ENCODE assay signal across 28 cellular contexts in genomic region chr7:158732483-158733219, GRCh38. TPM values are rescaled to one million over a fixed set of nuclear protein-coding genes. Genes with fewer than 3 reads are reported as not detected.
DNase-seq lines count a peak whose midpoint lies in the region; ATAC-seq, FAIRE-seq and TF ChIP-seq lines count a peak whose summit lies in the region.
"Had no signal": no experiment of that assay in that cellular context is flagged by ENCODE, and none has a peak within 500 bp of the region (broad histone marks: within the 10 kb centered on the region; RNA-seq: fewer than 3 reads in every experiment).

No MANE protein-coding gene starts in this region.

- H3K4me1 ChIP-seq in DOHH2 (ENCODE audit: control insufficient read depth, low read length) (no peaks in the 10 kb centered on the region), Loucy (ENCODE audit: insufficient read depth, low read length, poor library complexity, severe bottlenecking) (no peaks in the 10 kb centered on the region), esophagus squamous epithelium (peaks cover 0 to 4% (median 0%) of the 10 kb centered on the region in 3 donors), uterus (no peaks in the 10 kb centered on the region)
- H3K4me1 ChIP-seq: ascending aorta, suprapubic skin had no signal

- H4K20me1 ChIP-seq in DOHH2 (ENCODE audit: control insufficient read depth, insufficient read depth, low read depth, low read length) (no peaks in the 10 kb centered on the region), Loucy (ENCODE audit: insufficient read depth, low read length, poor library complexity, severe bottlenecking) (no peaks in the 10 kb centered on the region)
- H4K20me1 ChIP-seq: BLaER1 treated with 17β-estradiol and CSF1 and Interleukin-3, amounts not matched to agents 10 nM and 100 nM had no signal

- no peak overlapping the region for H2AFZ ChIP-seq in Loucy (ENCODE audit: low read length)

- H3K4me2 ChIP-seq in DOHH2 (ENCODE audit: low read length) (no peak overlapping the region), Loucy (ENCODE audit: low read depth, low read length, poor library complexity, severe bottlenecking) (no peak overlapping the region)
- H3K4me2 ChIP-seq: BLaER1 treated with 17β-estradiol and CSF1 and Interleukin-3, amounts not matched to agents 10 nM and 100 nM had no signal

- ATAC-seq in natural killer cell treated with Interleukin-12 subunit alpha and Interleukin-12 subunit beta and Interleukin-15 and Interleukin-18, amount 100 ng/mL, for 72 hours: peak; percentile 69 to 74
- ATAC-seq: activated CD4-positive, alpha-beta T cell treated with anti-CD3 and anti-CD28 coated beads for 36 hours; activated T-helper 17 cell treated with anti-CD3 and anti-CD28 coated beads, Interleukin-2, amount 50 U/mL, for 72 hours; HCT116; Panc1; stimulated activated effector memory CD8-positive, alpha-beta T cell treated with anti-CD3 and anti-CD28 coated beads, Interleukin-12 subunit alpha, Interleukin-12 subunit beta, amount 100 ng/mL, for 72 hours had no signal

- 86% methylated on average over 10 of the region's 10 CpGs for WGBS in esophagus squamous epithelium, 2 donors

- no peaks in the 10 kb centered on the region for H3K9me3 Mint-ChIP-seq in natural killer cell treated with Interleukin-12 subunit alpha and Interleukin-12 subunit beta and Interleukin-15 and Interleukin-18, amount 100 ng/mL, for 72 hours
- H3K9me3 Mint-ChIP-seq: activated naive CD4-positive, alpha-beta T cell treated with anti-CD3 and anti-CD28 coated beads, Interleukin-2, amount 50 U/mL, for 24 hours; activated T-helper 17 cell treated with anti-CD3 and anti-CD28 coated beads, Interleukin-2, amount 50 U/mL, for 72 hours; stimulated activated effector memory CD8-positive, alpha-beta T cell treated with anti-CD3 and anti-CD28 coated beads, Interleukin-12 subunit alpha, Interleukin-12 subunit beta, amount 100 ng/mL, for 72 hours had no signal

- H3K27ac ChIP-seq in DOHH2 (ENCODE audit: low read depth, low read length): no peak overlapping the region
- H3K27ac ChIP-seq in esophagus squamous epithelium: peak overlapping the region in 3 of 4 donors; percentile 3 to 61 (median 51)
- H3K27ac ChIP-seq in uterus: no peak overlapping the region
- H3K27ac ChIP-seq: ascending aorta, suprapubic skin had no signal

- H3K9me2 ChIP-seq in DOHH2 (replicated peaks; ENCODE audit: control insufficient read depth, low read length) (no peaks in the 10 kb centered on the region), Loucy (replicated peaks; ENCODE audit: low read depth, low read length) (no peaks in the 10 kb centered on the region)

- H3F3A ChIP-seq in DOHH2 (ENCODE audit: control insufficient read depth, insufficient read depth) (no peaks in the 10 kb centered on the region), Loucy (ENCODE audit: low read depth) (peaks cover 2% of the 10 kb centered on the region; the same call in 1 of the 2 replicates)

- H3K9ac ChIP-seq in Loucy (ENCODE audit: low read depth, low read length, poor library complexity, severe bottlenecking): no peak overlapping the region
- H3K9ac ChIP-seq: BLaER1 treated with 17β-estradiol and CSF1 and Interleukin-3, amounts not matched to agents 10 nM and 100 nM had no signal

- H3K4me3 ChIP-seq in DOHH2 (ENCODE audit: low read length) (no peak overlapping the region), Loucy (ENCODE audit: low read length, poor library complexity, severe bottlenecking) (no peak overlapping the region), esophagus squamous epithelium (no peak overlapping the region), uterus (no peak overlapping the region)
- H3K4me3 ChIP-seq: ascending aorta; BLaER1 treated with 17β-estradiol and CSF1 and Interleukin-3, amounts not matched to agents 10 nM and 100 nM; MG63; spleen; suprapubic skin had no signal

- no peaks in the 10 kb centered on the region for H3K9me3 ChIP-seq in DOHH2 (ENCODE audit: control insufficient read depth, insufficient read depth, low read length)
- H3K9me3 ChIP-seq in Loucy (ENCODE audit: insufficient read depth, low read depth, low read length): no peaks in the 10 kb centered on the region
- no peaks in the 10 kb centered on the region for H3K9me3 ChIP-seq in esophagus squamous epithelium
- H3K9me3 ChIP-seq in uterus: no peaks in the 10 kb centered on the region
- H3K9me3 ChIP-seq: ascending aorta, MG63, suprapubic skin had no signal

- H3K27me3 Mint-ChIP-seq in natural killer cell treated with Interleukin-12 subunit alpha and Interleukin-12 subunit beta and Interleukin-15 and Interleukin-18, amount 100 ng/mL, for 72 hours: no peaks in the 10 kb centered on the region
- H3K27me3 Mint-ChIP-seq: activated CD4-positive, alpha-beta T cell treated with anti-CD3 and anti-CD28 coated beads for 36 hours; activated naive CD4-positive, alpha-beta T cell treated with anti-CD3 and anti-CD28 coated beads, Interleukin-2, amount 50 U/mL, for 24 hours; activated T-helper 17 cell treated with anti-CD3 and anti-CD28 coated beads, Interleukin-2, amount 50 U/mL, for 72 hours had no signal

- no peak overlapping the region for H3K4me3 Mint-ChIP-seq in natural killer cell treated with Interleukin-12 subunit alpha and Interleukin-12 subunit beta and Interleukin-15 and Interleukin-18, amount 100 ng/mL, for 72 hours
- H3K4me3 Mint-ChIP-seq: activated CD4-positive, alpha-beta T cell treated with anti-CD3 and anti-CD28 coated beads for 36 hours; activated naive CD4-positive, alpha-beta T cell treated with anti-CD3 and anti-CD28 coated beads, Interleukin-2, amount 50 U/mL, for 24 hours; activated T-helper 17 cell treated with anti-CD3 and anti-CD28 coated beads, Interleukin-2, amount 50 U/mL, for 72 hours; stimulated activated effector memory CD8-positive, alpha-beta T cell treated with anti-CD3 and anti-CD28 coated beads, Interleukin-12 subunit alpha, Interleukin-12 subunit beta, amount 100 ng/mL, for 72 hours had no signal

- H3K27ac Mint-ChIP-seq in natural killer cell treated with Interleukin-12 subunit alpha and Interleukin-12 subunit beta and Interleukin-15 and Interleukin-18, amount 100 ng/mL, for 72 hours: peak overlapping the region; percentile 18 to 50
- H3K27ac Mint-ChIP-seq: activated T-helper 17 cell treated with anti-CD3 and anti-CD28 coated beads, Interleukin-2, amount 50 U/mL, for 72 hours; stimulated activated effector memory CD8-positive, alpha-beta T cell treated with anti-CD3 and anti-CD28 coated beads, Interleukin-12 subunit alpha, Interleukin-12 subunit beta, amount 100 ng/mL, for 72 hours had no signal

- DNase-seq in esophagus squamous epithelium (lab: John Stamatoyannopoulos, UW) (no peak), T-helper 2 cell (no peak), uterus (no peak), HTR-8/SVneo (ENCODE audit: insufficient read length, low spot score) (no peak)
- DNase-seq in natural killer cell treated with Interleukin-12 subunit alpha and Interleukin-12 subunit beta and Interleukin-15 and Interleukin-18, amount 100 ng/mL, for 72 hours (ENCODE audit: low spot score): no peak
- DNase-seq: activated CD4-positive, alpha-beta T cell treated with anti-CD3 and anti-CD28 coated beads for 36 hours; Calu3; MG63; NCI-H524 treated with DMSO at 0.1 percent for 48 hours; NK-92 treated with Interleukin-12 subunit alpha and Interleukin-12 subunit beta, amount 100 ng/mL, for 24 hours; nucleus accumbens; SIG-M5; spleen; stimulated activated CD4-positive, alpha-beta T cell treated with anti-CD3 and anti-CD28 coated beads, Interleukin-2, amount 100 ng/mL, for 48 hours; T-helper 1 cell had no signal

- H3K4me1 Mint-ChIP-seq in natural killer cell treated with Interleukin-12 subunit alpha and Interleukin-12 subunit beta and Interleukin-15 and Interleukin-18, amount 100 ng/mL, for 72 hours (ENCODE audit: low read depth in 2 of 2): peaks cover 17 to 20% of the 10 kb centered on the region in 2 donors
- H3K4me1 Mint-ChIP-seq: activated naive CD4-positive, alpha-beta T cell treated with anti-CD3 and anti-CD28 coated beads, Interleukin-2, amount 50 U/mL, for 24 hours had no signal

- TF ChIP-seq CTCF in DOHH2 (IDR thresholded peaks at IDR 0.05; ENCODE audit: low read depth, low read length, poor library complexity, severe bottlenecking): peak; percentile 24
- TF ChIP-seq CTCF in Loucy (conservative IDR thresholded peaks at IDR 0.05; ENCODE audit: low read length): 0 out of 2 replicates have a peak, but pooled peaks have one; percentile 10
- TF ChIP-seq CTCF in esophagus squamous epithelium (IDR thresholded peaks at IDR 0.05): no peak
- TF ChIP-seq CTCF in uterus (IDR thresholded peaks at IDR 0.05): no peak

- no peak for TF ChIP-seq POLR2A in esophagus squamous epithelium (IDR thresholded peaks at IDR 0.05)
- TF ChIP-seq POLR2A in uterus (IDR thresholded peaks at IDR 0.05): no peak

- H3K36me3 ChIP-seq in DOHH2 (ENCODE audit: control insufficient read depth, low read length) (peaks cover 8% of the 10 kb centered on the region; the same call in 1 of the 2 replicates), Loucy (ENCODE audit: insufficient read depth, low read length) (peaks cover 47% of the 10 kb centered on the region; the same call in 1 of the 2 replicates), esophagus squamous epithelium (peaks cover 12 to 83% (median 24%) of the 10 kb centered on the region in 3 donors), uterus (no peaks in the 10 kb centered on the region)
- H3K36me3 ChIP-seq: MG63 had no signal

- peaks cover 6% of the 10 kb centered on the region for H3K36me3 Mint-ChIP-seq in natural killer cell treated with Interleukin-12 subunit alpha and Interleukin-12 subunit beta and Interleukin-15 and Interleukin-18, amount 100 ng/mL, for 72 hours

- intact Hi-C loops in esophagus squamous epithelium (cut with DNase I) (no loop called here), uterus (cut with DNase I; ENCODE audit: low total_unique reads) (no loop called here)

- H3K79me2 ChIP-seq in DOHH2 (ENCODE audit: control insufficient read depth, low read length) (no peaks in the 10 kb centered on the region), Loucy (ENCODE audit: insufficient read depth, low read length) (no peaks in the 10 kb centered on the region)

- FAIRE-seq in HTR-8/SVneo (lab: Jason Lieb, UNC): no peak
- FAIRE-seq: GM12891, TTC549, urothelium cell line had no signal

- H3K27me3 ChIP-seq in DOHH2 (ENCODE audit: control insufficient read depth, low read length) (no peaks in the 10 kb centered on the region), Loucy (ENCODE audit: insufficient read depth, low read length, poor library complexity, severe bottlenecking) (no peaks in the 10 kb centered on the region), esophagus squamous epithelium (no peaks in the 10 kb centered on the region), uterus (no peaks in the 10 kb centered on the region)
- H3K27me3 ChIP-seq: ascending aorta; BLaER1 treated with 17β-estradiol and CSF1 and Interleukin-3, amounts not matched to agents 10 nM and 100 nM; MG63; spleen; suprapubic skin had no signal

RNA-seq across cellular contexts. Expression of gene NCAPG2, which starts 28.0 kb away (rescaled TPM):
- total RNA-seq in esophagus squamous epithelium: 10 to 100 TPM in 2 of 4 donors, 1 to 10 TPM in 2; 7.3 to 23.1 (median 13.7) TPM
- 100 to 1,000 TPM in 1 of 2 donors, 10 to 100 TPM in 1; 45.0 to 117 TPM for total RNA-seq in natural killer cell treated with Interleukin-12 subunit alpha and Interleukin-12 subunit beta and Interleukin-15 and Interleukin-18, amount 100 ng/mL, for 72 hours
- 10 to 100 TPM in 1 of 4 donors, 1 to 10 TPM in 2, under 1 TPM in 1; 0.51 to 36.0 (median 7.8) TPM for total RNA-seq in uterus

Comparison
In these comparisons a context has a peak if more than half of its experiments do, and no peak if none do; other contexts are left out.
1. H3K27ac ChIP-seq: peak in esophagus squamous epithelium (3 of 4); none in DOHH2 (single experiment) and uterus (0 of 2).
2. CTCF ChIP-seq: peak in DOHH2 (single experiment) and Loucy (single experiment); none in esophagus squamous epithelium (0 of 6) and uterus (0 of 4).